ENCODE assay signal across 19 cellular contexts in genomic region chr2:109364212-109364611, GRCh38.
"Had no signal": no experiment of that assay in that cellular context is flagged by ENCODE, and none has a peak within 500 bp of the region (broad histone marks: within the 10 kb centered on the region; RNA-seq: fewer than 3 reads in every experiment).

No MANE protein-coding gene starts in this region.

- H3K9me3 Mint-ChIP-seq: dendritic cell treated with granulocyte-macrophage colony-stimulating factor and Interleukin-4, amounts not matched to agents 40 ng/mL and 50 ng/mL, for 4 days; natural killer cell treated with Interleukin-12 subunit alpha and Interleukin-12 subunit beta and Interleukin-15 and Interleukin-18, amount 100 ng/mL, for 72 hours had no signal

- H3K36me3 ChIP-seq: heart left ventricle, ovary, prostate gland, tibial artery had no signal

- H3K27me3 ChIP-seq: heart left ventricle, ovary, tibial artery had no signal

- H3K4me1 Mint-ChIP-seq: activated T-helper 17 cell treated with anti-CD3 and anti-CD28 coated beads, Interleukin-2, amount 50 U/mL, for 72 hours; WTC11 had no signal

- DNase-seq: activated T-cell treated with anti-CD3 and anti-CD28 coated beads, Interleukin-2, amount 50 U/mL, for 1 hour; amniotic stem cell; effector CD4-positive, alpha-beta T cell; erythroblast; heart left ventricle; islet precursor cell; left cardiac atrium; stimulated activated CD4-positive, alpha-beta T cell treated with anti-CD3 and anti-CD28 coated beads, Interleukin-4, amount 100 ng/mL, for 24 hours; stimulated activated naive CD8-positive, alpha-beta T cell treated with anti-CD3 and anti-CD28 coated beads, Interleukin-15, Interleukin-2, amounts not matched to agents 100 U/mL and 50 U/mL, for 24 hours; substantia nigra; tibial artery had no signal

- H3K4me3 ChIP-seq: heart left ventricle, ovary, prostate gland, tibial artery had no signal

- FAIRE-seq: TTC549 had no signal

- H3K36me3 Mint-ChIP-seq: natural killer cell treated with Interleukin-12 subunit alpha and Interleukin-12 subunit beta and Interleukin-15 and Interleukin-18, amount 100 ng/mL, for 72 hours had no signal

- H3K4me3 Mint-ChIP-seq: activated T-helper 17 cell treated with anti-CD3 and anti-CD28 coated beads, Interleukin-2, amount 50 U/mL, for 72 hours; dendritic cell treated with granulocyte-macrophage colony-stimulating factor and Interleukin-4, amounts not matched to agents 40 ng/mL and 50 ng/mL, for 4 days; natural killer cell treated with Interleukin-12 subunit alpha and Interleukin-12 subunit beta and Interleukin-15 and Interleukin-18, amount 100 ng/mL, for 72 hours; WTC11 had no signal

- ATAC-seq: activated naive CD4-positive, alpha-beta T cell treated with anti-CD3 and anti-CD28 coated beads, Interleukin-2, amount 50 U/mL, for 72 hours; activated T-helper 17 cell treated with anti-CD3 and anti-CD28 coated beads, Interleukin-2, amount 50 U/mL, for 72 hours; heart left ventricle; left cardiac atrium; natural killer cell treated with Interleukin-12 subunit alpha and Interleukin-12 subunit beta and Interleukin-15 and Interleukin-18, amount 100 ng/mL, for 72 hours; stimulated activated naive CD8-positive, alpha-beta T cell treated with anti-CD3 and anti-CD28 coated beads, Interleukin-15, Interleukin-2, amounts not matched to agents 100 U/mL and 50 U/mL, for 24 hours; WTC11 had no signal

- H3K27ac Mint-ChIP-seq: activated naive CD4-positive, alpha-beta T cell treated with anti-CD3 and anti-CD28 coated beads, Interleukin-2, amount 50 U/mL, for 72 hours; activated T-helper 17 cell treated with anti-CD3 and anti-CD28 coated beads, Interleukin-2, amount 50 U/mL, for 72 hours; dendritic cell treated with granulocyte-macrophage colony-stimulating factor and Interleukin-4, amounts not matched to agents 40 ng/mL and 50 ng/mL, for 4 days; natural killer cell treated with Interleukin-12 subunit alpha and Interleukin-12 subunit beta and Interleukin-15 and Interleukin-18, amount 100 ng/mL, for 72 hours; WTC11 had no signal
